1 cellular context compared by ENCODE assay signal in the genomic region with DNA sequence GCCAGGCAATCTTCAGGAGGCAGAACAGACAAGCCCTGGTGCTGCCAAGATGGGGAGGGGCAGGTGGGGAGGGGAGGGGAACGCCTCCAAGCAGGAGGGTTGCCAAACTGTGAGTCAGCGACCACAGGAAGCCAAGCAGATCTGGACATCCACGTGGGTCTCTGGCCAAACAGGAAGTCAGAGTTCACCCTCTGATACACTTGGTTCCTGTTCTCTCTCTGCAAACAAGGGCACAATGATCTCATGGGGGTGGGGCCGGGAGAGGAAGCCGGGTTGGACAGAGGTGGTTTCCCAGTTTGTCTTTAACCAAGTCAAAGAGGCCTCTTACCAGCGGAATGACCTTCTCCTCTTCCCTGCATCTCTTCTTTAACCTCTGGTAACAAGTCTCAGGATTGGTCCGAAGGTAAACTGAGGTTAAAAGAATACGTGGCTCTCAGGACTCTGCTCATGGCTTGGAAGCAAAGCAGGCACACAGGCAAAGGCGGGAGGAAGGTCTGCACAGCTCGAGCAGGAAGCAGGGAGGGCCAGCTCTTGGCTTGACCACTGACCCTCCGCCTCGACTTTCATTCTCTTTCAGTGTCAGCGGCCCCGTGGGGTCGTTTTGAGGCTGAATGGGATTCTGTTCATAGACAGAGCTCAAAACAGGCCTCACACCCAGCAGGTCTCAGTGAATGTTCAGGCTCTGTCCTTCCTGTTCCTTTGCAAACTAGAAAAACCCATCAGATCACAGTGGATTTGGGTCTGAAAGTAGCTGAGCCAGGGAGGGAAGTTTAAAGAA.
TF ChIP-seq lines count a peak whose summit lies in the region.

No MANE protein-coding gene starts in this region.

TF ChIP-seq in GM12878, 131 proteins besides CTCF, POLR2A, EP300 and RAD21 (continues in another document):
- TF ChIP-seq MTA2 (IDR thresholded peaks at IDR 0.05; ENCODE audit: low read depth) (peak; percentile 69), ETV6 (conservative IDR thresholded peaks at IDR 0.05 in 1 of 2, IDR thresholded peaks at IDR 0.05 in 1 of 2; ENCODE audit: borderline replicate concordance in 1 of 2, low read depth in 1 of 2) (peak in 1 of 2 experiments; percentile 90; a peak in 2 of 4 replicates), TBL1XR1 (IDR thresholded peaks at IDR 0.05; ENCODE audit: low read depth, low read length) (peak; percentile 95), MXI1 (IDR thresholded peaks at IDR 0.05; ENCODE audit: low read depth, low read length) (peak; percentile 91), FOS (IDR thresholded peaks at IDR 0.05; ENCODE audit: borderline replicate concordance, extremely low read depth, insufficient read length) (no peak), JUND (IDR thresholded peaks at IDR 0.05; ENCODE audit: low read depth, low read length) (peak; percentile 69; the same call in 1 of the 2 replicates), SMC3 (IDR thresholded peaks at IDR 0.05; ENCODE audit: borderline replicate concordance, low read length) (no peak), RELA (IDR thresholded peaks at IDR 0.05; ENCODE audit: borderline replicate concordance, partially characterized antibody) (peak; percentile 81), MEF2B (IDR thresholded peaks at IDR 0.05; ENCODE audit: partially characterized antibody, poor library complexity, severe bottlenecking) (peak; percentile 75), TCF3 (IDR thresholded peaks at IDR 0.05; ENCODE audit: borderline replicate concordance, insufficient read depth, low read depth, low read length) (0 out of 2 replicates have a peak, but pooled peaks have one; percentile 61), JUNB (IDR thresholded peaks at IDR 0.05) (peak; percentile 82), ZNF384 (IDR thresholded peaks at IDR 0.05; ENCODE audit: borderline replicate concordance, low read depth, low read length) (no peak), SPI1 (IDR thresholded peaks at IDR 0.05; ENCODE audit: borderline replicate concordance, insufficient read depth, low read depth, low read length) (peak; percentile 80; the same call in 1 of the 2 replicates), GATAD2B (conservative IDR thresholded peaks at IDR 0.05; ENCODE audit: low read depth) (0 out of 2 replicates have a peak, but pooled peaks have one; percentile 22), RBBP5 (conservative IDR thresholded peaks at IDR 0.05) (no peak), EED (IDR thresholded peaks at IDR 0.05; ENCODE audit: low read depth) (peak; percentile 87), MEF2A (IDR thresholded peaks at IDR 0.05; ENCODE audit: insufficient read depth, low read depth, low read length) (peak; percentile 88), BACH1 (IDR thresholded peaks at IDR 0.05; ENCODE audit: borderline replicate concordance) (no peak), GABPA (IDR thresholded peaks at IDR 0.05; ENCODE audit: low read depth) (peak; percentile 65; the same call in 1 of the 2 replicates), ZNF622 (IDR thresholded peaks at IDR 0.05) (no peak), ASH2L (IDR thresholded peaks at IDR 0.05; ENCODE audit: borderline replicate concordance, low read depth) (0 out of 2 replicates have a peak, but pooled peaks have one; percentile 47), SMAD1 (IDR thresholded peaks at IDR 0.05; ENCODE audit: low read depth, partially characterized antibody) (peak; percentile 63), ZNF217 (IDR thresholded peaks at IDR 0.05) (peak; percentile 84; the same call in 1 of the 2 replicates), POLR2AphosphoS5 (IDR thresholded peaks at IDR 0.05; ENCODE audit: low read length) (0 out of 2 replicates have a peak, but pooled peaks have one; percentile 42), FOXM1 (IDR thresholded peaks at IDR 0.05; ENCODE audit: low read depth, low read length) (peak; percentile 83; the same call in 1 of the 2 replicates), SIN3A (IDR thresholded peaks at IDR 0.05; ENCODE audit: low read depth, low read length) (no peak), CREM (IDR thresholded peaks at IDR 0.05; ENCODE audit: low read depth) (peak; percentile 53; the same call in 1 of the 2 replicates), WRNIP1 (IDR thresholded peaks at IDR 0.05; ENCODE audit: borderline replicate concordance, low read depth, low read length) (no peak), HDAC6 (IDR thresholded peaks at IDR 0.05; ENCODE audit: unreplicated experiment) (no peak), BCL11A (IDR thresholded peaks at IDR 0.05; ENCODE audit: low read depth, low read length) (peak; percentile 71; the same call in 1 of the 2 replicates), IRF4 (IDR thresholded peaks at IDR 0.05; ENCODE audit: low read depth, low read length) (peak; percentile 71; the same call in 1 of the 2 replicates), NFXL1 (IDR thresholded peaks at IDR 0.05; ENCODE audit: borderline replicate concordance) (no peak), CBX5 (IDR thresholded peaks at IDR 0.05; ENCODE audit: low read depth) (0 out of 2 replicates have a peak, but pooled peaks have one; percentile 37), ZBED1 (IDR thresholded peaks at IDR 0.05; ENCODE audit: borderline replicate concordance) (no peak; the same call in 1 of the 2 replicates), CHD2 (IDR thresholded peaks at IDR 0.05; ENCODE audit: borderline replicate concordance, low read depth, low read length) (peak; percentile 67), YY1 (IDR thresholded peaks at IDR 0.05; ENCODE audit: low read depth, low read length) (no peak), EZH2 (IDR thresholded peaks at IDR 0.05; ENCODE audit: borderline replicate concordance, control insufficient read depth, low read depth, low read length) (no peak)
- TF ChIP-seq, protein P1, sequence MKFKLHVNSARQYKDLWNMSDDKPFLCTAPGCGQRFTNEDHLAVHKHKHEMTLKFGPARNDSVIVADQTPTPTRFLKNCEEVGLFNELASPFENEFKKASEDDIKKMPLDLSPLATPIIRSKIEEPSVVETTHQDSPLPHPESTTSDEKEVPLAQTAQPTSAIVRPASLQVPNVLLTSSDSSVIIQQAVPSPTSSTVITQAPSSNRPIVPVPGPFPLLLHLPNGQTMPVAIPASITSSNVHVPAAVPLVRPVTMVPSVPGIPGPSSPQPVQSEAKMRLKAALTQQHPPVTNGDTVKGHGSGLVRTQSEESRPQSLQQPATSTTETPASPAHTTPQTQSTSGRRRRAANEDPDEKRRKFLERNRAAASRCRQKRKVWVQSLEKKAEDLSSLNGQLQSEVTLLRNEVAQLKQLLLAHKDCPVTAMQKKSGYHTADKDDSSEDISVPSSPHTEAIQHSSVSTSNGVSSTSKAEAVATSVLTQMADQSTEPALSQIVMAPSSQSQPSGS (IDR thresholded peaks at IDR 0.05; ENCODE audit: low read length), result peak; percentile 97
- TF ChIP-seq, protein P2, sequence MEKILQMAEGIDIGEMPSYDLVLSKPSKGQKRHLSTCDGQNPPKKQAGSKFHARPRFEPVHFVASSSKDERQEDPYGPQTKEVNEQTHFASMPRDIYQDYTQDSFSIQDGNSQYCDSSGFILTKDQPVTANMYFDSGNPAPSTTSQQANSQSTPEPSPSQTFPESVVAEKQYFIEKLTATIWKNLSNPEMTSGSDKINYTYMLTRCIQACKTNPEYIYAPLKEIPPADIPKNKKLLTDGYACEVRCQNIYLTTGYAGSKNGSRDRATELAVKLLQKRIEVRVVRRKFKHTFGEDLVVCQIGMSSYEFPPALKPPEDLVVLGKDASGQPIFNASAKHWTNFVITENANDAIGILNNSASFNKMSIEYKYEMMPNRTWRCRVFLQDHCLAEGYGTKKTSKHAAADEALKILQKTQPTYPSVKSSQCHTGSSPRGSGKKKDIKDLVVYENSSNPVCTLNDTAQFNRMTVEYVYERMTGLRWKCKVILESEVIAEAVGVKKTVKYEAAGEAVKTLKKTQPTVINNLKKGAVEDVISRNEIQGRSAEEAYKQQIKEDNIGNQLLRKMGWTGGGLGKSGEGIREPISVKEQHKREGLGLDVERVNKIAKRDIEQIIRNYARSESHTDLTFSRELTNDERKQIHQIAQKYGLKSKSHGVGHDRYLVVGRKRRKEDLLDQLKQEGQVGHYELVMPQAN (conservative IDR thresholded peaks at IDR 0.05), result no peak
- TF ChIP-seq, protein P3, sequence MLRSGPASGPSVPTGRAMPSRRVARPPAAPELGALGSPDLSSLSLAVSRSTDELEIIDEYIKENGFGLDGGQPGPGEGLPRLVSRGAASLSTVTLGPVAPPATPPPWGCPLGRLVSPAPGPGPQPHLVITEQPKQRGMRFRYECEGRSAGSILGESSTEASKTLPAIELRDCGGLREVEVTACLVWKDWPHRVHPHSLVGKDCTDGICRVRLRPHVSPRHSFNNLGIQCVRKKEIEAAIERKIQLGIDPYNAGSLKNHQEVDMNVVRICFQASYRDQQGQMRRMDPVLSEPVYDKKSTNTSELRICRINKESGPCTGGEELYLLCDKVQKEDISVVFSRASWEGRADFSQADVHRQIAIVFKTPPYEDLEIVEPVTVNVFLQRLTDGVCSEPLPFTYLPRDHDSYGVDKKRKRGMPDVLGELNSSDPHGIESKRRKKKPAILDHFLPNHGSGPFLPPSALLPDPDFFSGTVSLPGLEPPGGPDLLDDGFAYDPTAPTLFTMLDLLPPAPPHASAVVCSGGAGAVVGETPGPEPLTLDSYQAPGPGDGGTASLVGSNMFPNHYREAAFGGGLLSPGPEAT (IDR thresholded peaks at IDR 0.05; ENCODE audit: low read depth), result peak; percentile 67
- TF ChIP-seq, protein P4, sequence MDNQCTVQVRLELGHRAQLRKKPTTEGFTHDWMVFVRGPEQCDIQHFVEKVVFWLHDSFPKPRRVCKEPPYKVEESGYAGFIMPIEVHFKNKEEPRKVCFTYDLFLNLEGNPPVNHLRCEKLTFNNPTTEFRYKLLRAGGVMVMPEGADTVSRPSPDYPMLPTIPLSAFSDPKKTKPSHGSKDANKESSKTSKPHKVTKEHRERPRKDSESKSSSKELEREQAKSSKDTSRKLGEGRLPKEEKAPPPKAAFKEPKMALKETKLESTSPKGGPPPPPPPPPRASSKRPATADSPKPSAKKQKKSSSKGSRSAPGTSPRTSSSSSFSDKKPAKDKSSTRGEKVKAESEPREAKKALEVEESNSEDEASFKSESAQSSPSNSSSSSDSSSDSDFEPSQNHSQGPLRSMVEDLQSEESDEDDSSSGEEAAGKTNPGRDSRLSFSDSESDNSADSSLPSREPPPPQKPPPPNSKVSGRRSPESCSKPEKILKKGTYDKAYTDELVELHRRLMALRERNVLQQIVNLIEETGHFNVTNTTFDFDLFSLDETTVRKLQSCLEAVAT (IDR thresholded peaks at IDR 0.05), result 0 out of 2 replicates have a peak, but pooled peaks have one; percentile 60
- TF ChIP-seq, protein P5, sequence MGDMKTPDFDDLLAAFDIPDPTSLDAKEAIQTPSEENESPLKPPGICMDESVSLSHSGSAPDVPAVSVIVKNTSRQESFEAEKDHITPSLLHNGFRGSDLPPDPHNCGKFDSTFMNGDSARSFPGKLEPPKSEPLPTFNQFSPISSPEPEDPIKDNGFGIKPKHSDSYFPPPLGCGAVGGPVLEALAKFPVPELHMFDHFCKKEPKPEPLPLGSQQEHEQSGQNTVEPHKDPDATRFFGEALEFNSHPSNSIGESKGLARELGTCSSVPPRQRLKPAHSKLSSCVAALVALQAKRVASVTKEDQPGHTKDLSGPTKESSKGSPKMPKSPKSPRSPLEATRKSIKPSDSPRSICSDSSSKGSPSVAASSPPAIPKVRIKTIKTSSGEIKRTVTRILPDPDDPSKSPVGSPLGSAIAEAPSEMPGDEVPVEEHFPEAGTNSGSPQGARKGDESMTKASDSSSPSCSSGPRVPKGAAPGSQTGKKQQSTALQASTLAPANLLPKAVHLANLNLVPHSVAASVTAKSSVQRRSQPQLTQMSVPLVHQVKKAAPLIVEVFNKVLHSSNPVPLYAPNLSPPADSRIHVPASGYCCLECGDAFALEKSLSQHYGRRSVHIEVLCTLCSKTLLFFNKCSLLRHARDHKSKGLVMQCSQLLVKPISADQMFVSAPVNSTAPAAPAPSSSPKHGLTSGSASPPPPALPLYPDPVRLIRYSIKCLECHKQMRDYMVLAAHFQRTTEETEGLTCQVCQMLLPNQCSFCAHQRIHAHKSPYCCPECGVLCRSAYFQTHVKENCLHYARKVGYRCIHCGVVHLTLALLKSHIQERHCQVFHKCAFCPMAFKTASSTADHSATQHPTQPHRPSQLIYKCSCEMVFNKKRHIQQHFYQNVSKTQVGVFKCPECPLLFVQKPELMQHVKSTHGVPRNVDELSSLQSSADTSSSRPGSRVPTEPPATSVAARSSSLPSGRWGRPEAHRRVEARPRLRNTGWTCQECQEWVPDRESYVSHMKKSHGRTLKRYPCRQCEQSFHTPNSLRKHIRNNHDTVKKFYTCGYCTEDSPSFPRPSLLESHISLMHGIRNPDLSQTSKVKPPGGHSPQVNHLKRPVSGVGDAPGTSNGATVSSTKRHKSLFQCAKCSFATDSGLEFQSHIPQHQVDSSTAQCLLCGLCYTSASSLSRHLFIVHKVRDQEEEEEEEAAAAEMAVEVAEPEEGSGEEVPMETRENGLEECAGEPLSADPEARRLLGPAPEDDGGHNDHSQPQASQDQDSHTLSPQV (IDR thresholded peaks at IDR 0.05), result no peak
- TF ChIP-seq, protein P6, sequence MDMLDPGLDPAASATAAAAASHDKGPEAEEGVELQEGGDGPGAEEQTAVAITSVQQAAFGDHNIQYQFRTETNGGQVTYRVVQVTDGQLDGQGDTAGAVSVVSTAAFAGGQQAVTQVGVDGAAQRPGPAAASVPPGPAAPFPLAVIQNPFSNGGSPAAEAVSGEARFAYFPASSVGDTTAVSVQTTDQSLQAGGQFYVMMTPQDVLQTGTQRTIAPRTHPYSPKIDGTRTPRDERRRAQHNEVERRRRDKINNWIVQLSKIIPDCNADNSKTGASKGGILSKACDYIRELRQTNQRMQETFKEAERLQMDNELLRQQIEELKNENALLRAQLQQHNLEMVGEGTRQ (IDR thresholded peaks at IDR 0.05; ENCODE audit: borderline replicate concordance, low read depth, low read length), result peak; percentile 58
- TF ChIP-seq, protein P7, sequence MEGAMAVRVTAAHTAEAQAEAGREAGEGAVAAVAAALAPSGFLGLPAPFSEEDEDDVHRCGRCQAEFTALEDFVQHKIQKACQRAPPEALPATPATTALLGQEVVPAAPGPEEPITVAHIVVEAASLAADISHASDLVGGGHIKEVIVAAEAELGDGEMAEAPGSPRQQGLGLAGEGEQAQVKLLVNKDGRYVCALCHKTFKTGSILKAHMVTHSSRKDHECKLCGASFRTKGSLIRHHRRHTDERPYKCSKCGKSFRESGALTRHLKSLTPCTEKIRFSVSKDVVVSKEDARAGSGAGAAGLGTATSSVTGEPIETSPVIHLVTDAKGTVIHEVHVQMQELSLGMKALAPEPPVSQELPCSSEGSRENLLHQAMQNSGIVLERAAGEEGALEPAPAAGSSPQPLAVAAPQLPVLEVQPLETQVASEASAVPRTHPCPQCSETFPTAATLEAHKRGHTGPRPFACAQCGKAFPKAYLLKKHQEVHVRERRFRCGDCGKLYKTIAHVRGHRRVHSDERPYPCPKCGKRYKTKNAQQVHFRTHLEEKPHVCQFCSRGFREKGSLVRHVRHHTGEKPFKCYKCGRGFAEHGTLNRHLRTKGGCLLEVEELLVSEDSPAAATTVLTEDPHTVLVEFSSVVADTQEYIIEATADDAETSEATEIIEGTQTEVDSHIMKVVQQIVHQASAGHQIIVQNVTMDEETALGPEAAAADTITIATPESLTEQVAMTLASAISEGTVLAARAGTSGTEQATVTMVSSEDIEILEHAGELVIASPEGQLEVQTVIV (IDR thresholded peaks at IDR 0.05; ENCODE audit: borderline replicate concordance, partially characterized antibody), result peak; percentile 59
- TF ChIP-seq, protein P8, sequence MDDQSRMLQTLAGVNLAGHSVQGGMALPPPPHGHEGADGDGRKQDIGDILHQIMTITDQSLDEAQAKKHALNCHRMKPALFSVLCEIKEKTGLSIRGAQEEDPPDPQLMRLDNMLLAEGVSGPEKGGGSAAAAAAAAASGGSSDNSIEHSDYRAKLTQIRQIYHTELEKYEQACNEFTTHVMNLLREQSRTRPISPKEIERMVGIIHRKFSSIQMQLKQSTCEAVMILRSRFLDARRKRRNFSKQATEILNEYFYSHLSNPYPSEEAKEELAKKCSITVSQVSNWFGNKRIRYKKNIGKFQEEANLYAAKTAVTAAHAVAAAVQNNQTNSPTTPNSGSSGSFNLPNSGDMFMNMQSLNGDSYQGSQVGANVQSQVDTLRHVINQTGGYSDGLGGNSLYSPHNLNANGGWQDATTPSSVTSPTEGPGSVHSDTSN (IDR thresholded peaks at IDR 0.05; ENCODE audit: insufficient replicate concordance, low read depth, low read length), result no peak
